In genomic region chr14:88463318-88463717, GRCh38 we compare ENCODE assay signal across 8 cellular contexts.
DNase-seq lines count a peak whose midpoint lies in the region; ATAC-seq, FAIRE-seq and TF ChIP-seq lines count a peak whose summit lies in the region.

No MANE protein-coding gene starts in this region.

- intact Hi-C loops in posterior cingulate gyrus (cut with DNase I), result no loop called here

- H3K4me1 Mint-ChIP-seq in glutamatergic neuron (ENCODE audit: low read depth, unreplicated experiment), result no peaks in the 10 kb centered on the region

- FAIRE-seq in GM19239 (lab: Jason Lieb, UNC), result no peak

- peaks cover 46% of the 10 kb centered on the region for H3K36me3 Mint-ChIP-seq in glutamatergic neuron (ENCODE audit: unreplicated experiment)

- no peak overlapping the region for H3K4me3 Mint-ChIP-seq in glutamatergic neuron (ENCODE audit: unreplicated experiment)

- no peaks in the 10 kb centered on the region for H3K27me3 ChIP-seq in OCI-LY3 (ENCODE audit: low read depth, low read length)

- peak; percentile 84 for ATAC-seq in GM18868 (IDR thresholded peaks at IDR 0.05; ENCODE audit: unreplicated experiment)

- no peak overlapping the region for H3K9ac ChIP-seq in OCI-LY3 (ENCODE audit: low read length)

- H3K4me1 ChIP-seq in OCI-LY3 (ENCODE audit: low read length), result no peaks in the 10 kb centered on the region

- no peaks in the 10 kb centered on the region for H4K20me1 ChIP-seq in OCI-LY3 (ENCODE audit: insufficient read depth, low read length)

- no peaks in the 10 kb centered on the region for H3K36me3 ChIP-seq in OCI-LY3 (replicated peaks; ENCODE audit: low read depth, low read length)

- DNase-seq in CD1c-positive myeloid dendritic cell (ENCODE audit: extremely low spot score) (peak; percentile 13), glutamatergic neuron (no peak), activated gamma-delta T cell (lab: John Stamatoyannopoulos, UW) (no peak), NCI-H446 treated with DMSO at 0.1 percent for 48 hours (lab: John Stamatoyannopoulos, UW) (no peak), GM19239 (ENCODE audit: insufficient read length, low spot score) (no peak), posterior cingulate gyrus (no peak)

- no peak overlapping the region for H3K4me3 ChIP-seq in OCI-LY3 (ENCODE audit: low read length)

- no peaks in the 10 kb centered on the region for H3K79me2 ChIP-seq in OCI-LY3 (ENCODE audit: low read length)

- peaks cover 23% of the 10 kb centered on the region for H3K9me3 Mint-ChIP-seq in glutamatergic neuron (ENCODE audit: unreplicated experiment)

- H3K27me3 Mint-ChIP-seq in glutamatergic neuron (ENCODE audit: unreplicated experiment), result peaks cover 6% of the 10 kb centered on the region

- H3K9me3 ChIP-seq in OCI-LY3 (ENCODE audit: insufficient read depth, low read length), result no peaks in the 10 kb centered on the region

- H3K27ac ChIP-seq in OCI-LY3 (ENCODE audit: low read length), result no peak overlapping the region

- H3K27ac Mint-ChIP-seq in glutamatergic neuron (ENCODE audit: unreplicated experiment), result no peak overlapping the region

- no peak overlapping the region for H3K4me2 ChIP-seq in OCI-LY3 (ENCODE audit: low read length)

- TF ChIP-seq CTCF in OCI-LY3 (IDR thresholded peaks at IDR 0.05; ENCODE audit: low read depth, low read length) (peak; percentile 55), glutamatergic neuron (IDR thresholded peaks at IDR 0.05; ENCODE audit: partially characterized antibody, unreplicated experiment) (peak; percentile 59)

- no peak overlapping the region for H2AFZ ChIP-seq in OCI-LY3 (ENCODE audit: low read depth, low read length)
